Comparison of ENCODE assay signal across 20 cellular contexts in genomic region chr3:192010490-192010889, GRCh38.
DNase-seq lines count a peak whose midpoint lies in the region; ATAC-seq and TF ChIP-seq lines count a peak whose summit lies in the region.
"Had no signal": no experiment of that assay in that cellular context is flagged by ENCODE, and none has a peak within 500 bp of the region (broad histone marks: within the 10 kb centered on the region; RNA-seq: fewer than 3 reads in every experiment).

No MANE protein-coding gene starts in this region.

- in situ Hi-C loops in transverse colon (cut with MboI; ENCODE audit: low pct_ligation_motif_present in 1 of 4, low pct_unique_long_range_greater_than_20kb in 1 of 4, low sequenced_read_pairs in 3 of 4), result no loop called here

- H3K4me1 ChIP-seq in left lung, result no peaks in the 10 kb centered on the region
- no peaks in the 10 kb centered on the region for H3K4me1 ChIP-seq in transverse colon
- H3K4me1 ChIP-seq in uterus, result no peaks in the 10 kb centered on the region
- H3K4me1 ChIP-seq: BE2C had no signal

- H3K9me3 ChIP-seq in left lung (peaks cover 0 to 5% of the 10 kb centered on the region in 2 donors), transverse colon (peaks cover 5 to 7% of the 10 kb centered on the region in 2 donors), uterus (no peaks in the 10 kb centered on the region)
- H3K9me3 ChIP-seq: BE2C had no signal

- no peaks in the 10 kb centered on the region for H3K36me3 ChIP-seq in left lung
- no peaks in the 10 kb centered on the region for H3K36me3 ChIP-seq in transverse colon
- H3K36me3 ChIP-seq in uterus, result no peaks in the 10 kb centered on the region
- H3K36me3 ChIP-seq: BE2C had no signal

- H3K27ac ChIP-seq in left lung (no peak overlapping the region), transverse colon (no peak overlapping the region), uterus (no peak overlapping the region)

- H3K27me3 ChIP-seq in left lung (no peaks in the 10 kb centered on the region), transverse colon (no peaks in the 10 kb centered on the region), uterus (no peaks in the 10 kb centered on the region)
- H3K27me3 ChIP-seq: BE2C had no signal

- H3K4me3 ChIP-seq in left lung (no peak overlapping the region), transverse colon (no peak overlapping the region), uterus (no peak overlapping the region)
- H3K4me3 ChIP-seq: GM12878, GM23338 had no signal

- TF ChIP-seq CTCF in left lung (IDR thresholded peaks at IDR 0.05) (no peak), transverse colon (IDR thresholded peaks at IDR 0.05) (no peak), uterus (IDR thresholded peaks at IDR 0.05) (no peak)

- DNase-seq in LHCN-M2 (ENCODE audit: low read depth), result peak; percentile 73
- peak; percentile 3 for DNase-seq in NCI-H1092 (lab: John Stamatoyannopoulos, UW)
- DNase-seq in NCI-H345 (lab: John Stamatoyannopoulos, UW), result peak; percentile 65
- DNase-seq in left lung, result no peak
- no peak for DNase-seq in transverse colon
- DNase-seq in iPS-NIHi7 (ENCODE audit: extremely low spot score), result no peak
- no peak for DNase-seq in uterus
- DNase-seq: ACHN; BE2C; C1 segment of cervical spinal cord; CD4-positive, CD25-positive, alpha-beta regulatory T cell; CD8-positive, alpha-beta memory T cell; COR-L47; DMS 273 treated with DMSO at 0.1 percent for 48 hours; DMS53; DND-41; EL; HCEC 1CT had no signal

- intact Hi-C loops in left lung (cut with DNase I), result no loop called here
- intact Hi-C loops in transverse colon (cut with DNase I; ENCODE audit: low total_unique reads), result no loop called here
- intact Hi-C loops in uterus (cut with DNase I; ENCODE audit: low total_unique reads), result no loop called here

- TF ChIP-seq POLR2A in transverse colon (IDR thresholded peaks at IDR 0.05) (no peak), uterus (IDR thresholded peaks at IDR 0.05) (no peak)

- 30 to 49% methylated on average over 2 of the region's 2 CpGs for WGBS in transverse colon (ENCODE audit: low coverage in 1 of 2), 2 donors

- no peak for TF ChIP-seq EP300 in transverse colon (IDR thresholded peaks at IDR 0.05; ENCODE audit: low read depth)

- ATAC-seq in left lung, result peak; percentile 56
- ATAC-seq: GM12878, GM23338 had no signal

Comparison
In these comparisons a context has a peak if more than half of its experiments do, and no peak if none do; other contexts are left out.
1. DNase-seq: peak in LHCN-M2 (single experiment), NCI-H1092 (single experiment) and NCI-H345 (single experiment); none in left lung (0 of 2), transverse colon (single experiment), iPS-NIHi7 (single experiment) and uterus (0 of 2).